8 cellular contexts compared by ENCODE assay signal in genomic region chr20:46010491-46011405, GRCh38. TPM values are rescaled to one million over a fixed set of nuclear protein-coding genes. Genes with fewer than 3 reads are reported as not detected.
DNase-seq lines count a peak whose midpoint lies in the region; ATAC-seq lines count a peak whose summit lies in the region.
"Had no signal": no experiment of that assay in that cellular context is flagged by ENCODE, and none has a peak within 500 bp of the region (broad histone marks: within the 10 kb centered on the region; RNA-seq: fewer than 3 reads in every experiment).

No MANE protein-coding gene starts in this region.

- POLR2A ChIA-PET in activated CD4-positive, alpha-beta memory T cell treated with anti-CD3 and anti-CD28 coated beads for 36 hours (lab: Charles Lee): interaction anchor here (1.5 kb wide), 1 partner anchor 39 kb away, joined by 3 read pairs; no protein-coding TSS in a partner anchor

- H3K27me3 Mint-ChIP-seq in activated CD4-positive, alpha-beta memory T cell treated with anti-CD3 and anti-CD28 coated beads for 36 hours: peaks cover 47% of the 10 kb centered on the region

- H3K27ac Mint-ChIP-seq in activated CD4-positive, alpha-beta memory T cell treated with anti-CD3 and anti-CD28 coated beads for 36 hours: peak overlapping the region; percentile 0
- H3K27ac Mint-ChIP-seq: mesothelial cell of epicardium had no signal

- no peaks in the 10 kb centered on the region for H3K9me3 Mint-ChIP-seq in activated CD4-positive, alpha-beta memory T cell treated with anti-CD3 and anti-CD28 coated beads for 36 hours

- CTCF ChIA-PET in activated CD4-positive, alpha-beta memory T cell treated with anti-CD3 and anti-CD28 coated beads for 36 hours (lab: Charles Lee): interaction anchor here (1.0 to 4.7 kb wide), 6 partner anchors 12 to 396 kb away, joined by 3 to 48 read pairs (median 4); partner anchors contain the start of gene ZNF335

- H3K4me1 Mint-ChIP-seq in activated CD4-positive, alpha-beta memory T cell treated with anti-CD3 and anti-CD28 coated beads for 36 hours (ENCODE audit: low read depth): peaks cover 61% of the 10 kb centered on the region

- intact Hi-C loops in activated CD4-positive, alpha-beta memory T cell treated with anti-CD3 and anti-CD28 coated beads for 36 hours (cut with micrococcal nuclease): loop anchor here (5.0 kb wide), 1 partner anchor 38 kb away; the partner anchor contains the start of gene ZNF335

- H3K36me3 Mint-ChIP-seq in activated CD4-positive, alpha-beta memory T cell treated with anti-CD3 and anti-CD28 coated beads for 36 hours: peaks cover 3% of the 10 kb centered on the region
- H3K36me3 Mint-ChIP-seq: mesothelial cell of epicardium had no signal

- DNase-seq in MV-4-11 (lab: John Stamatoyannopoulos, UW) (peak; percentile 46), COR-L47 (lab: John Stamatoyannopoulos, UW) (no peak)
- peak; percentile 66 for DNase-seq in activated CD4-positive, alpha-beta memory T cell treated with anti-CD3 and anti-CD28 coated beads for 36 hours
- DNase-seq in stimulated activated CD4-positive, alpha-beta T cell treated with anti-CD3 and anti-CD28 coated beads, TNF-alpha, amount 100 ng/mL, for 24 hours (ENCODE audit: low read depth in 3 of 3): peak in 2 of 3 experiments; percentile 29 to 43

- ATAC-seq in esophagus mucosa (peak; percentile 35), HG03460 (IDR thresholded peaks at IDR 0.05; ENCODE audit: unreplicated experiment) (no peak), GM21825 (IDR thresholded peaks at IDR 0.05; ENCODE audit: unreplicated experiment) (no peak)

- H3K4me3 Mint-ChIP-seq in activated CD4-positive, alpha-beta memory T cell treated with anti-CD3 and anti-CD28 coated beads for 36 hours: peak overlapping the region; percentile 27
- H3K4me3 Mint-ChIP-seq: mesothelial cell of epicardium had no signal

RNA-seq across cellular contexts. Expression of gene MMP9, which starts 2.0 kb away (rescaled TPM):
- total RNA-seq in activated CD4-positive, alpha-beta memory T cell treated with anti-CD3 and anti-CD28 coated beads for 36 hours: under 1 TPM; 0.10 to 0.12 TPM
- 3.3 TPM for total RNA-seq in esophagus mucosa
- total RNA-seq: mesothelial cell of epicardium had no signal

RNA-seq across cellular contexts. Expression of gene SLC12A5, which starts 18.3 kb away (rescaled TPM):
- total RNA-seq in activated CD4-positive, alpha-beta memory T cell treated with anti-CD3 and anti-CD28 coated beads for 36 hours: under 1 TPM in 1 of 2 experiments, not detected in 1; 0.97 TPM
- not detected for total RNA-seq in esophagus mucosa

RNA-seq across cellular contexts. Expression of gene ZNF335, which starts 38.7 kb away (rescaled TPM):
- 10 to 100 TPM; 24.1 to 26.0 TPM for total RNA-seq in activated CD4-positive, alpha-beta memory T cell treated with anti-CD3 and anti-CD28 coated beads for 36 hours
- 9.6 TPM for total RNA-seq in esophagus mucosa
